Comparison of ENCODE assay signal across 18 cellular contexts in the genomic region with DNA sequence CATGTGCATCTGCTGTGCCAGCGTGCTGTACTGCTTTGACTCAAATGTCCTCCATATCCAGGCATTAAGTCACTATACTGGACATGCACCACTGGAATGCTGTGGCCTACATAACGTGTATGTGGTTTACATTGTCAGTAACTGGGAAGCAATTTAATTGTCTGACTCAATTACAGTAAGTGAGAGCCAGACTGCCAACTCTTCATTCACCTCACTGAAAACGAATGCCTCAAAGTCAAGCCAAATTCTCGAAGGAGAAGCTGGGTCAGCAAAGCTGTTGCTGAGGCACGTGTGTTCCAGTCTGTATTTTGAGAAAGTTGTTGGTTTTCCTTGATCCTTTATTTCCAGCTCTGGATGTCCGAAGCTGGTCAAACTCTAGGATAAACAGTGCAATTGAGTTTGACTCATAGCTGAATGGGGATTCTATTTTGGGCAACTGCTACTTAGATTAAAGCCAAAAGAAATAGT.
A peak's percentile ranks its signal among the peaks of the same experiment; 100 is the strongest.
DNase-seq lines count a peak whose midpoint lies in the region; ATAC-seq and TF ChIP-seq lines count a peak whose summit lies in the region.
"Had no signal": no experiment of that assay in that cellular context is flagged by ENCODE, and none has a peak within 500 bp of the region (broad histone marks: within the 10 kb centered on the region; RNA-seq: fewer than 3 reads in every experiment).

No MANE protein-coding gene starts in this region.

- TF ChIP-seq CTCF in brain microvascular endothelial cell (IDR thresholded peaks at IDR 0.05; ENCODE audit: low read depth, low read length, missing control alignments): no peak
- no peak for TF ChIP-seq CTCF in ovary (IDR thresholded peaks at IDR 0.05)

- no peak overlapping the region for H3K4me3 ChIP-seq in brain microvascular endothelial cell (ENCODE audit: low read depth, low read length)
- H3K4me3 ChIP-seq in ovary: no peak overlapping the region
- H3K4me3 ChIP-seq: cardiac muscle cell, hepatocyte, sigmoid colon had no signal

- TF ChIP-seq POLR2A in ovary (IDR thresholded peaks at IDR 0.05): no peak

- peaks cover 6% of the 10 kb centered on the region for H3K4me1 ChIP-seq in ovary (ENCODE audit: insufficient read depth)

- in situ Hi-C loops in brain microvascular endothelial cell (cut with HindIII; ENCODE audit: low pct_ligation_motif_present, low sequenced_read_pairs): no loop called here

- H3K27me3 ChIP-seq in brain microvascular endothelial cell (replicated peaks) (no peaks in the 10 kb centered on the region), ovary (no peaks in the 10 kb centered on the region)
- H3K27me3 ChIP-seq: cardiac muscle cell, hepatocyte, sigmoid colon had no signal

- H3K36me3 ChIP-seq in brain microvascular endothelial cell (replicated peaks) (no peaks in the 10 kb centered on the region), ovary (no peaks in the 10 kb centered on the region)
- H3K36me3 ChIP-seq: cardiac muscle cell, sigmoid colon had no signal

- H3K27ac ChIP-seq in brain microvascular endothelial cell (peak overlapping the region; percentile 24), ovary (peak overlapping the region in 1 of 2 donors; percentile 13)
- H3K27ac ChIP-seq: cardiac muscle cell, hepatocyte, sigmoid colon had no signal

- intact Hi-C loops in ovary (cut with DNase I): no loop called here

- no peak for ATAC-seq in HG03135 (IDR thresholded peaks at IDR 0.05; ENCODE audit: unreplicated experiment)
- ATAC-seq: activated CD8-positive, alpha-beta T cell treated with anti-CD3 and anti-CD28 coated beads, Interleukin-2, amount 10 ng/mL, durations not matched to agents 7 days and 5 days; HCT116; left ventricle myocardium superior had no signal

- H3K9me3 ChIP-seq in ovary: no peaks in the 10 kb centered on the region
- H3K9me3 ChIP-seq: sigmoid colon had no signal

- no peak for TF ChIP-seq EP300 in ovary (IDR thresholded peaks at IDR 0.05)

- 3 to 22% (median 8%) methylated on average over 6 of the region's 6 CpGs for WGBS in ovary, 3 donors

- DNase-seq in A172 (ENCODE audit: low spot score): peak; percentile 57
- peak; percentile 34 for DNase-seq in HS-27A (ENCODE audit: low read depth)
- DNase-seq in brain microvascular endothelial cell: peak; percentile 77
- peak; percentile 45 for DNase-seq in islet precursor cell
- DNase-seq in medulla oblongata (ENCODE audit: extremely low spot score): no peak
- DNase-seq in ovary: no peak
- no peak for DNase-seq in GM19240 (ENCODE audit: insufficient read length, low spot score)
- DNase-seq: 8988T; activated CD8-positive, alpha-beta T cell treated with anti-CD3 and anti-CD28 coated beads, Interleukin-2, amount 10 ng/mL, durations not matched to agents 7 days and 5 days; activated effector memory CD4-positive, alpha-beta T cell treated with Interleukin-2 at 50 U/mL for 16 hours; COR-L47; left ventricle myocardium superior; NK-92 treated with Interleukin-12 subunit alpha and Interleukin-12 subunit beta, amount 100 ng/mL, for 24 hours; sigmoid colon had no signal

Comparison
In these comparisons a context has a peak if more than half of its experiments do, and no peak if none do; other contexts are left out.
1. DNase-seq: peak in A172 (single experiment), HS-27A (single experiment), brain microvascular endothelial cell (single experiment) and islet precursor cell (single experiment); none in medulla oblongata (single experiment), ovary (0 of 5) and GM19240 (single experiment).